26 cellular contexts compared by ENCODE assay signal in the genomic region with DNA sequence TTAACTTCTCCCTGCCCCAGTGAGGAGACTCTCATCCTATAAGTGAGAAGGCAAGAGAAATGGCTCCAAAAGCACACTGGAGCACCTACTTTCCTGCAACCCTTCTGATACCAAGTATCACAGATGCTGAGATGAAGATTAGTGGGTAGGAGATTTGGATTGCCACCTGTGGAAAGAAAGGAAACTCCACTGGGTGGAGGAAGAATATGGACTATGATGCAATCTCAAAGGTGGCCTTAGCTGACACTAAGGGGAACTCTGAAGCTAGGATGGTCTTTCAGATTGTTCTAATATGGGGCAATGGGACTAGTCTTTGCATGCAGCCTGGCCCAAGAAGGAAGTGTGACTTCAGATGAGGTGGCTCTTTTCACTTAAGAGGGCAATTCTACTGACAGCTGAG.
"Had no signal": no experiment of that assay in that cellular context is flagged by ENCODE, and none has a peak within 500 bp of the region (broad histone marks: within the 10 kb centered on the region; RNA-seq: fewer than 3 reads in every experiment).

No MANE protein-coding gene starts in this region.

- DNase-seq: activated CD4-positive, alpha-beta T cell treated with anti-CD3 and anti-CD28 coated beads for 48 hours; activated CD4-positive, alpha-beta T cell treated with anti-CD3 and anti-CD28 coated beads, Interleukin-2, amount 50 U/mL, for 48 hours; activated CD8-positive, alpha-beta memory T cell treated with anti-CD3 and anti-CD28 coated beads, Interleukin-2, amount 50 U/mL, for 48 hours; activated naive CD4-positive, alpha-beta T cell; activated T-cell treated with anti-CD3 and anti-CD28 coated beads, Interleukin-2, amount 50 U/mL, for 4 hours; endodermal cell; foreskin keratinocyte; heart right ventricle; kidney glomerular epithelial cell; left lung; lower lobe of right lung; mesenchymal stem cell; naive thymus-derived CD8-positive, alpha-beta T cell; occipital lobe; right cardiac atrium; stimulated activated CD4-positive, alpha-beta T cell treated with anti-CD3 and anti-CD28 coated beads, Interleukin-15, amount 100 ng/mL, for 24 hours; stimulated activated CD4-positive, alpha-beta T cell treated with anti-CD3 and anti-CD28 coated beads, Interleukin-2, amount 100 ng/mL, for 24 hours; stimulated activated naive CD4-positive, alpha-beta T cell; T-helper 9 cell had no signal

- H3K4me3 ChIP-seq: esophagus muscularis mucosa, heart right ventricle, left lung, lower lobe of right lung, neural progenitor cell, tibial nerve had no signal

- FAIRE-seq: bronchial epithelial cell, TTC549 had no signal

- ATAC-seq: activated CD4-positive, CD25-positive, alpha-beta regulatory T cell treated with anti-CD3 and anti-CD28 coated beads, Interleukin-2, amount 50 U/mL, for 24 hours; activated naive CD4-positive, alpha-beta T cell treated with anti-CD3 and anti-CD28 coated beads, Interleukin-2, amount 50 U/mL, for 72 hours; activated T-cell treated with anti-CD3 and anti-CD28 coated beads, Interleukin-2, amount 50 U/mL, for 4 hours; foreskin keratinocyte; left lung; lower lobe of right lung; naive thymus-derived CD8-positive, alpha-beta T cell had no signal
